ENCODE assay signal across 8 cellular contexts in the genomic region with DNA sequence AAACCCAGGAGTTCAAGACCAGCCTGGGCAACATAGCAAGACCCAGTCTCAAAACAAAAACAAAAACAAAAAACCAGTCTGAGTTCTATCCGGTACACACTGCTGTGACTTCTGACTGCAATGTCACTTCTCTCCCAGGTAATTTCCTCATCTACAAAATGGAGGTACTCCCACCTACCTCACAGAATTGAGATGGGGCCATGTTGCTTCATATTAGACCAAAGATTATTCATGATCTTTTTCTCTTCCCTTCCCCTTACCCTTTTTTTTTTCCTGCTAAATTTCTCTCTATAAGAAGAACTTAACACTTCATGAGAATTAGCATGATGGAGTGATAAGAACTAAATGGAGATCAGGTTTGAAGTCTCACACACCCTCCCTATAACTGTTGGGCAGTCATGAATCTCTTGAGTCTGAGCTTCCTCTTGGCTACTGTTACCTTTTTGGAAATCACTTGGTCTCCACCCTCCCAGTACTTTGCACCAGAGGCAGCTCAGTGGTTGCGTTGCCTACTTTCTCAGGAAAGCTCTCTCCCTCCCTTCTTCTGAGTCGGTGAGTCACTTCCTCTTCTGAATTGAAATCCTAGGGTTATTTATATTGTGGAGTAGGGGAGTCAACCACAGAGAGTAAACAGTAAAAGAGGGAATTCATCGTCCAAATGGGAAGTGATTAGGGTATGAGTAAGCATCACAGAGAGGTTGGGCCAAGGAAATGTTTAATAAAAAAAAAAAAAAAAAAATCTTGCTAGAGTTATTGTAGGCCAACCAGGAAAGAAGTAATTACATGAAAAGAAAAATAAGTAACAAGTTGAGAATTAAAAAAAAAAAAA. TPM values are rescaled to one million over a fixed set of nuclear protein-coding genes. Genes with fewer than 3 reads are reported as not detected.
DNase-seq lines count a peak whose midpoint lies in the region; ATAC-seq and TF ChIP-seq lines count a peak whose summit lies in the region.

No MANE protein-coding gene starts in this region.

- peaks cover 3 to 11% (median 5%) of the 10 kb centered on the region in 3 donors for H3K4me1 Mint-ChIP-seq in naive B cell

- H3K79me2 ChIP-seq in ACC112 (ENCODE audit: control insufficient read depth, insufficient read depth, low read length, unreplicated experiment) = no peaks in the 10 kb centered on the region

- no peak overlapping the region; the same call in 1 of the 2 replicates for H3K4me3 ChIP-seq in ACC112 (ENCODE audit: low read depth, low read length)
- no peak overlapping the region for H3K4me3 ChIP-seq in RWPE2 (ENCODE audit: severe bottlenecking)
- H3K4me3 ChIP-seq in epithelial cell of proximal tubule (ENCODE audit: low read depth, low read length) = no peak overlapping the region

- DNase-seq in H4 (ENCODE audit: low spot score) (peak; percentile 97), RWPE2 (ENCODE audit: low spot score) (peak; percentile 81), epithelial cell of proximal tubule (ENCODE audit: low read depth) (peak; percentile 98), naive B cell (no peak)
- no peak for DNase-seq in activated CD8-positive, alpha-beta memory T cell treated with anti-CD3 and anti-CD28 coated beads for 24 hours

- no peaks in the 10 kb centered on the region for H3K27me3 Mint-ChIP-seq in naive B cell

- no peaks in the 10 kb centered on the region for H3K9me3 ChIP-seq in RWPE2 (ENCODE audit: severe bottlenecking)

- no peaks in the 10 kb centered on the region for H3K9me3 Mint-ChIP-seq in naive B cell

- H3K27ac ChIP-seq in ACC112 (ENCODE audit: low read depth, low read length) (peak overlapping the region; percentile 94), RWPE2 (ENCODE audit: poor library complexity, severe bottlenecking) (peak overlapping the region; percentile 75)

- H3K36me3 ChIP-seq in ACC112 (ENCODE audit: insufficient read depth, low read length) = no peaks in the 10 kb centered on the region
- H3K36me3 ChIP-seq in RWPE2 (ENCODE audit: low read depth) = no peaks in the 10 kb centered on the region

- TF ChIP-seq CTCF in RWPE2 (IDR thresholded peaks at IDR 0.05; ENCODE audit: poor library complexity, severe bottlenecking) = no peak
- no peak for TF ChIP-seq CTCF in epithelial cell of proximal tubule (conservative IDR thresholded peaks at IDR 0.05; ENCODE audit: low read depth, low read length)

- no peak overlapping the region for H2AFZ ChIP-seq in ACC112 (ENCODE audit: low read length, unreplicated experiment)

- ATAC-seq in RWPE2 (ENCODE audit: low read depth) (peak; percentile 96), naive B cell (ENCODE audit: low read depth in 2 of 2) (no peak), GM18909 (IDR thresholded peaks at IDR 0.05; ENCODE audit: poor library complexity, unreplicated experiment) (no peak), GM18858 (IDR thresholded peaks at IDR 0.05; ENCODE audit: unreplicated experiment) (no peak)

- peaks cover 74% of the 10 kb centered on the region for H3K4me1 ChIP-seq in ACC112 (ENCODE audit: control insufficient read depth, insufficient read depth, low read length, unreplicated experiment)
- H3K4me1 ChIP-seq in RWPE2 (ENCODE audit: insufficient read depth, poor library complexity, severe bottlenecking) = peaks cover 38% of the 10 kb centered on the region

- H3K36me3 Mint-ChIP-seq in naive B cell = peaks cover 18 to 54% of the 10 kb centered on the region in 2 donors

- peak overlapping the region in 4 of 6 donors; percentile 17 to 82 (median 44) for H3K27ac Mint-ChIP-seq in naive B cell

- H3K27me3 ChIP-seq in ACC112 (ENCODE audit: insufficient read depth, low read length) = no peaks in the 10 kb centered on the region
- H3K27me3 ChIP-seq in RWPE2 (ENCODE audit: insufficient read depth, poor library complexity, severe bottlenecking) = no peaks in the 10 kb centered on the region

- H3K4me3 Mint-ChIP-seq in naive B cell = no peak overlapping the region

RNA-seq across cellular contexts. Expression of gene MAP7, which starts 59.9 kb away (rescaled TPM):
- 1.0 and 1.3 TPM in 2 replicates for total RNA-seq in H4 (2014; rRNA removed; shearing (Covaris generic))
- 12.9 and 16.1 TPM in 2 replicates for total RNA-seq in epithelial cell of proximal tubule
- under 1 TPM in 4 of 6 donors, not detected in 2; 0.19 to 0.71 (median 0.32) TPM for polyA plus RNA-seq in naive B cell (ENCODE audit: low read depth in 6 of 6)

Comparison
In these comparisons a context has a peak if more than half of its experiments do, and no peak if none do; other contexts are left out.
1. DNase-seq: peak in H4 (single experiment), RWPE2 (single experiment) and epithelial cell of proximal tubule (single experiment); none in naive B cell (single experiment) and activated CD8-positive, alpha-beta memory T cell treated with anti-CD3 and anti-CD28 coated beads for 24 hours (single experiment).